In genomic region chr9:74952281-74953151, GRCh38 we compare ENCODE assay signal across 1 cellular context.
A peak's percentile ranks its signal among the peaks of the same experiment; 100 is the strongest.
TF ChIP-seq lines count a peak whose summit lies in the region.

A gene with protein sequence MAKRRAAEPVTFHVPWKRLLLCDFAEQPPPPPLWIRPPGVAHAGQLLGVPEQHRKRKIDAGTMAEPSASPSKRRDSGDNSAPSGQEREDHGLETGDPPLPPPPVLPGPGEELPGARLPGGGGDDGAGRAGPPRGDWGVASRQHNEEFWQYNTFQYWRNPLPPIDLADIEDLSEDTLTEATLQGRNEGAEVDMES (minus strand): TSS chr9:74952912. CDS start chr9:74952611, 301 bp downstream.

TF ChIP-seq in HepG2, 621 proteins besides CTCF, POLR2A, EP300 and RAD21 (continued from another document and continues in another):
- TF ChIP-seq, protein P1, sequence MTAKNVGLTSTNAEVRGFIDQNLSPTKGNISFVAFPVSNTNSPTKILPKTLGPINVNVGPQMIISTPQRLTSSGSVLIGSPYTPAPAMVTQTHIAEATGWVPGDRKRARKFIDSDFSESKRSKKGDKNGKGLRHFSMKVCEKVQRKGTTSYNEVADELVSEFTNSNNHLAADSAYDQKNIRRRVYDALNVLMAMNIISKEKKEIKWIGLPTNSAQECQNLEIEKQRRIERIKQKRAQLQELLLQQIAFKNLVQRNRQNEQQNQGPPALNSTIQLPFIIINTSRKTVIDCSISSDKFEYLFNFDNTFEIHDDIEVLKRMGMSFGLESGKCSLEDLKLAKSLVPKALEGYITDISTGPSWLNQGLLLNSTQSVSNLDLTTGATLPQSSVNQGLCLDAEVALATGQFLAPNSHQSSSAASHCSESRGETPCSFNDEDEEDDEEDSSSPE (CRISPR knock-in tag; IDR thresholded peaks at IDR 0.05) = peak; percentile 97
- TF ChIP-seq KLF9 (CRISPR knock-in tag; IDR thresholded peaks at IDR 0.05; ENCODE audit: low read depth) (peak; percentile 76; the same call in 1 of the 2 replicates), ZNF180 (CRISPR knock-in tag; IDR thresholded peaks at IDR 0.05; ENCODE audit: borderline replicate concordance, low read depth) (peak; percentile 73; the same call in 1 of the 2 replicates), TBX3 (IDR thresholded peaks at IDR 0.05; ENCODE audit: borderline replicate concordance) (no peak), SMYD3 (CRISPR knock-in tag; IDR thresholded peaks at IDR 0.05) (0 out of 2 replicates have a peak, but pooled peaks have one; percentile 74), RFXANK (CRISPR knock-in tag; IDR thresholded peaks at IDR 0.05) (no peak), SRSF9 (IDR thresholded peaks at IDR 0.05; ENCODE audit: borderline replicate concordance, insufficient read depth, low read depth, low read length, poor library complexity, severe bottlenecking) (no peak), ZNF589 (CRISPR knock-in tag; conservative IDR thresholded peaks at IDR 0.05) (no peak), MXI1 (IDR thresholded peaks at IDR 0.05; ENCODE audit: borderline replicate concordance, low read depth, low read length) (peak; percentile 54; the same call in 1 of the 3 replicates), MATR3 (CRISPR knock-in tag; IDR thresholded peaks at IDR 0.05) (no peak), MBNL3 (CRISPR knock-in tag; conservative IDR thresholded peaks at IDR 0.05) (no peak), MED8 (CRISPR knock-in tag; IDR thresholded peaks at IDR 0.05; ENCODE audit: insufficient replicate concordance) (peak; percentile 54), ZNF761 (CRISPR knock-in tag; conservative IDR thresholded peaks at IDR 0.05) (peak; percentile 88; the same call in 1 of the 2 replicates), DZIP1 (CRISPR knock-in tag; IDR thresholded peaks at IDR 0.05) (peak; percentile 95), AGO1 (IDR thresholded peaks at IDR 0.05; ENCODE audit: low read depth, low read length, poor library complexity, severe bottlenecking) (peak; percentile 46), ELF3 (CRISPR knock-in tag; IDR thresholded peaks at IDR 0.05) (peak; percentile 12; the same call in 1 of the 2 replicates), TBP (CRISPR knock-in tag; IDR thresholded peaks at IDR 0.05) (no peak), ZUFSP (CRISPR knock-in tag; IDR thresholded peaks at IDR 0.05; ENCODE audit: borderline replicate concordance) (no peak), ZNF430 (CRISPR knock-in tag; IDR thresholded peaks at IDR 0.05) (peak; percentile 70; the same call in 1 of the 2 replicates), ESRRA (CRISPR knock-in tag; IDR thresholded peaks at IDR 0.05; ENCODE audit: low read depth) (no peak), TEAD3 (CRISPR knock-in tag; optimal IDR thresholded peaks at IDR 0.05; ENCODE audit: borderline replicate concordance) (peak; percentile 37), KLF6 (CRISPR knock-in tag; IDR thresholded peaks at IDR 0.05) (peak; percentile 21; the same call in 1 of the 2 replicates), KLF12 (CRISPR knock-in tag; IDR thresholded peaks at IDR 0.05; ENCODE audit: borderline replicate concordance) (peak; percentile 24; the same call in 1 of the 2 replicates), JARID2 (CRISPR knock-in tag; IDR thresholded peaks at IDR 0.05; ENCODE audit: insufficient replicate concordance) (no peak), ZBTB34 (CRISPR knock-in tag; IDR thresholded peaks at IDR 0.05) (peak; percentile 47; the same call in 1 of the 2 replicates), WIZ (CRISPR knock-in tag; IDR thresholded peaks at IDR 0.05) (0 out of 2 replicates have a peak, but pooled peaks have one; percentile 30), HNRNPLL (IDR thresholded peaks at IDR 0.05; ENCODE audit: low read depth, low read length, poor library complexity, severe bottlenecking) (peak; percentile 82), KDM4B (CRISPR knock-in tag; IDR thresholded peaks at IDR 0.05) (peak; percentile 6; the same call in 1 of the 2 replicates), CHD2 (IDR thresholded peaks at IDR 0.05; ENCODE audit: low read depth, low read length) (no peak), HOXA7 (CRISPR knock-in tag; IDR thresholded peaks at IDR 0.05) (no peak), ZNF121 (CRISPR knock-in tag; IDR thresholded peaks at IDR 0.05) (peak; percentile 31; the same call in 1 of the 2 replicates), ZNF615 (CRISPR knock-in tag; IDR thresholded peaks at IDR 0.05; ENCODE audit: borderline replicate concordance) (0 out of 2 replicates have a peak, but pooled peaks have one; percentile 27), ZNF280D (CRISPR knock-in tag; IDR thresholded peaks at IDR 0.05) (peak; percentile 68; the same call in 1 of the 2 replicates), SIX1 (CRISPR knock-in tag; IDR thresholded peaks at IDR 0.05; ENCODE audit: borderline replicate concordance) (no peak), HOXA3 (CRISPR knock-in tag; IDR thresholded peaks at IDR 0.05) (peak; percentile 65; the same call in 1 of the 2 replicates), FOXJ3 (CRISPR knock-in tag; IDR thresholded peaks at IDR 0.05; ENCODE audit: borderline replicate concordance) (no peak), ZNF644 (CRISPR knock-in tag; IDR thresholded peaks at IDR 0.05; ENCODE audit: low read depth) (peak; percentile 49; the same call in 1 of the 2 replicates), FOXO1 (CRISPR knock-in tag; IDR thresholded peaks at IDR 0.05) (peak; percentile 54; the same call in 1 of the 2 replicates), ZNF772 (CRISPR knock-in tag; IDR thresholded peaks at IDR 0.05) (no peak; the same call in 1 of the 2 replicates), ZNF12 (CRISPR knock-in tag; IDR thresholded peaks at IDR 0.05) (0 out of 2 replicates have a peak, but pooled peaks have one; percentile 57), SAFB2 (CRISPR knock-in tag; IDR thresholded peaks at IDR 0.05; ENCODE audit: borderline replicate concordance, low read depth) (peak; percentile 84; the same call in 1 of the 2 replicates), CBFB (CRISPR knock-in tag; IDR thresholded peaks at IDR 0.05) (no peak)
- TF ChIP-seq, protein P2, sequence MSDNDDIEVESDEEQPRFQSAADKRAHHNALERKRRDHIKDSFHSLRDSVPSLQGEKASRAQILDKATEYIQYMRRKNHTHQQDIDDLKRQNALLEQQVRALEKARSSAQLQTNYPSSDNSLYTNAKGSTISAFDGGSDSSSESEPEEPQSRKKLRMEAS (IDR thresholded peaks at IDR 0.05) = peak; percentile 84
- TF ChIP-seq, protein P3, sequence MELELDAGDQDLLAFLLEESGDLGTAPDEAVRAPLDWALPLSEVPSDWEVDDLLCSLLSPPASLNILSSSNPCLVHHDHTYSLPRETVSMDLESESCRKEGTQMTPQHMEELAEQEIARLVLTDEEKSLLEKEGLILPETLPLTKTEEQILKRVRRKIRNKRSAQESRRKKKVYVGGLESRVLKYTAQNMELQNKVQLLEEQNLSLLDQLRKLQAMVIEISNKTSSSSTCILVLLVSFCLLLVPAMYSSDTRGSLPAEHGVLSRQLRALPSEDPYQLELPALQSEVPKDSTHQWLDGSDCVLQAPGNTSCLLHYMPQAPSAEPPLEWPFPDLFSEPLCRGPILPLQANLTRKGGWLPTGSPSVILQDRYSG (CRISPR knock-in tag; IDR thresholded peaks at IDR 0.05) = peak; percentile 40; the same call in 1 of the 2 replicates
- TF ChIP-seq, protein P4, sequence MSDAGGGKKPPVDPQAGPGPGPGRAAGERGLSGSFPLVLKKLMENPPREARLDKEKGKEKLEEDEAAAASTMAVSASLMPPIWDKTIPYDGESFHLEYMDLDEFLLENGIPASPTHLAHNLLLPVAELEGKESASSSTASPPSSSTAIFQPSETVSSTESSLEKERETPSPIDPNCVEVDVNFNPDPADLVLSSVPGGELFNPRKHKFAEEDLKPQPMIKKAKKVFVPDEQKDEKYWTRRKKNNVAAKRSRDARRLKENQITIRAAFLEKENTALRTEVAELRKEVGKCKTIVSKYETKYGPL (CRISPR knock-in tag; IDR thresholded peaks at IDR 0.05) = no peak
- TF ChIP-seq, protein P5, sequence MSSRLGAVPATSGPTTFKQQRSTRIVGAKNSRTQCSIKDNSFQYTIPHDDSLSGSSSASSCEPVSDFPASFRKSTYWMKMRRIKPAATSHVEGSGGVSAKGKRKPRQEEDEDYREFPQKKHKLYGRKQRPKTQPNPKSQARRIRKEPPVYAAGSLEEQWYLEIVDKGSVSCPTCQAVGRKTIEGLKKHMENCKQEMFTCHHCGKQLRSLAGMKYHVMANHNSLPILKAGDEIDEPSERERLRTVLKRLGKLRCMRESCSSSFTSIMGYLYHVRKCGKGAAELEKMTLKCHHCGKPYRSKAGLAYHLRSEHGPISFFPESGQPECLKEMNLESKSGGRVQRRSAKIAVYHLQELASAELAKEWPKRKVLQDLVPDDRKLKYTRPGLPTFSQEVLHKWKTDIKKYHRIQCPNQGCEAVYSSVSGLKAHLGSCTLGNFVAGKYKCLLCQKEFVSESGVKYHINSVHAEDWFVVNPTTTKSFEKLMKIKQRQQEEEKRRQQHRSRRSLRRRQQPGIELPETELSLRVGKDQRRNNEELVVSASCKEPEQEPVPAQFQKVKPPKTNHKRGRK (CRISPR knock-in tag; IDR thresholded peaks at IDR 0.05) = no peak
- TF ChIP-seq, protein P6, sequence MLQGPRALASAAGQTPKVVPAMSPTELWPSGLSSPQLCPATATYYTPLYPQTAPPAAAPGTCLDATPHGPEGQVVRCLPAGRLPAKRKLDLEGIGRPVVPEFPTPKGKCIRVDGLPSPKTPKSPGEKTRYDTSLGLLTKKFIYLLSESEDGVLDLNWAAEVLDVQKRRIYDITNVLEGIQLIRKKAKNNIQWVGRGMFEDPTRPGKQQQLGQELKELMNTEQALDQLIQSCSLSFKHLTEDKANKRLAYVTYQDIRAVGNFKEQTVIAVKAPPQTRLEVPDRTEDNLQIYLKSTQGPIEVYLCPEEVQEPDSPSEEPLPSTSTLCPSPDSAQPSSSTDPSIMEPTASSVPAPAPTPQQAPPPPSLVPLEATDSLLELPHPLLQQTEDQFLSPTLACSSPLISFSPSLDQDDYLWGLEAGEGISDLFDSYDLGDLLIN (CRISPR knock-in tag; IDR thresholded peaks at IDR 0.05; ENCODE audit: borderline replicate concordance) = peak; percentile 27; the same call in 1 of the 2 replicates
- TF ChIP-seq, protein P7, sequence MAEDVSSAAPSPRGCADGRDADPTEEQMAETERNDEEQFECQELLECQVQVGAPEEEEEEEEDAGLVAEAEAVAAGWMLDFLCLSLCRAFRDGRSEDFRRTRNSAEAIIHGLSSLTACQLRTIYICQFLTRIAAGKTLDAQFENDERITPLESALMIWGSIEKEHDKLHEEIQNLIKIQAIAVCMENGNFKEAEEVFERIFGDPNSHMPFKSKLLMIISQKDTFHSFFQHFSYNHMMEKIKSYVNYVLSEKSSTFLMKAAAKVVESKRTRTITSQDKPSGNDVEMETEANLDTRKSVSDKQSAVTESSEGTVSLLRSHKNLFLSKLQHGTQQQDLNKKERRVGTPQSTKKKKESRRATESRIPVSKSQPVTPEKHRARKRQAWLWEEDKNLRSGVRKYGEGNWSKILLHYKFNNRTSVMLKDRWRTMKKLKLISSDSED (CRISPR knock-in tag; IDR thresholded peaks at IDR 0.05) = no peak
